Comparison of ENCODE assay signal across 9 cellular contexts in the genomic region with DNA sequence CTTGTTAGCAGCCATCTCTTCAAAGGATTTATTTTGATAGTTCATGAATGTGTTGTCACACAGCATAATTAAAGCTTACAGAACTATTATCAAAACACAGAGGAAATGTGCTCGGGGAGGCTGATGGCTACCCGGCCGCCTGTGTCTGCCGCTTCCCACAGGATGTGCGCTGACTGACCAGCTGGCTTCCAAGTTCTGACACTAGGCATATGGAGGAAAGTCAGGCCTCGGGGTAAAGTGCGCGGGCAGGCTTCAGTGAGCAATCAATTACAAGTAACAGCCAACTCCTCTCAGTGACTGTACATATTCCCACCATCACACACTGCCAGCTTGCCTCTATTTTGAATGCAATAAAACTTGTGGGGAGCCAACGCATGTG.
A peak's percentile ranks its signal among the peaks of the same experiment; 100 is the strongest.
DNase-seq lines count a peak whose midpoint lies in the region; ATAC-seq and TF ChIP-seq lines count a peak whose summit lies in the region.
"Had no signal": no experiment of that assay in that cellular context is flagged by ENCODE, and none has a peak within 500 bp of the region (broad histone marks: within the 10 kb centered on the region; RNA-seq: fewer than 3 reads in every experiment).

No MANE protein-coding gene starts in this region.

- H3K27ac ChIP-seq in SK-N-SH (ENCODE audit: low read depth in 2 of 2, low read length in 1 of 2) (peak overlapping the region in 1 of 2 experiments; percentile 99; a peak in 3 of 4 replicates), gastrocnemius medialis (peak overlapping the region; percentile 10 to 69 (median 40))

- H3K27me3 ChIP-seq in SK-N-SH (ENCODE audit: insufficient read depth) (no peaks in the 10 kb centered on the region), gastrocnemius medialis (no peaks in the 10 kb centered on the region)

- no peaks in the 10 kb centered on the region for H3K36me3 ChIP-seq in SK-N-SH (replicated peaks in 1 of 2; ENCODE audit: control insufficient read depth in 1 of 2, insufficient read depth in 2 of 2, low read length in 1 of 2)
- no peaks in the 10 kb centered on the region for H3K36me3 ChIP-seq in gastrocnemius medialis

- peak overlapping the region; percentile 99 for H3K27ac Mint-ChIP-seq in glutamatergic neuron (ENCODE audit: unreplicated experiment)

- H3K27me3 Mint-ChIP-seq in glutamatergic neuron (ENCODE audit: unreplicated experiment): peaks cover 12% of the 10 kb centered on the region

- H3K4me3 Mint-ChIP-seq in glutamatergic neuron (ENCODE audit: unreplicated experiment): peak overlapping the region; percentile 84

- in situ Hi-C loops in gastrocnemius medialis (cut with MboI; ENCODE audit: low sequenced_read_pairs in 4 of 4): no loop called here

- intact Hi-C loops in gastrocnemius medialis (cut with DNase I; ENCODE audit: low total_unique reads): no loop called here
- intact Hi-C loops in lower leg skin (cut with DNase I; ENCODE audit: low total_unique reads): no loop called here

- ATAC-seq in gastrocnemius medialis: peak; percentile 48
- ATAC-seq in GM21390 (IDR thresholded peaks at IDR 0.05; ENCODE audit: unreplicated experiment): no peak

- TF ChIP-seq EP300 in SK-N-SH (IDR thresholded peaks at IDR 0.05; ENCODE audit: borderline replicate concordance in 1 of 2, low read depth in 1 of 2, low read length in 1 of 2): peak in 1 of 2 experiments; percentile 90; a peak in 2 of 4 replicates

- H3K9me3 ChIP-seq in SK-N-SH (no peaks in the 10 kb centered on the region), gastrocnemius medialis (no peaks in the 10 kb centered on the region)

- TF ChIP-seq CTCF in SK-N-SH (IDR thresholded peaks at IDR 0.05) (no peak), glutamatergic neuron (IDR thresholded peaks at IDR 0.05; ENCODE audit: partially characterized antibody, unreplicated experiment) (no peak), gastrocnemius medialis (IDR thresholded peaks at IDR 0.05 in 4 of 5, conservative IDR thresholded peaks at IDR 0.05 in 1 of 5) (no peak), lower leg skin (IDR thresholded peaks at IDR 0.05) (no peak)

- H2AFZ ChIP-seq in SK-N-SH (ENCODE audit: low read depth): peak overlapping the region; percentile 56

- no peaks in the 10 kb centered on the region for H4K20me1 ChIP-seq in SK-N-SH (ENCODE audit: insufficient read depth)

- H3F3A ChIP-seq in SK-N-SH (replicated peaks; ENCODE audit: insufficient read depth): peaks cover 14% of the 10 kb centered on the region

- POLR2A ChIA-PET in SK-N-SH (lab: Yijun Ruan, JAX): interaction anchor here (0.9 to 2.2 kb wide), 4 partner anchors 11 to 78 kb away, joined by 4 to 6 read pairs (median 6); partner anchors contain the start of gene EBF1

- no peaks in the 10 kb centered on the region for H3K9me2 ChIP-seq in SK-N-SH

- H3K4me1 ChIP-seq in SK-N-SH (ENCODE audit: control insufficient read depth in 1 of 2, insufficient read depth in 2 of 2, low read depth in 1 of 2, low read length in 1 of 2): peaks cover 10 to 32% of the 10 kb centered on the region in 2 experiments; a peak in 3 of 4 replicates
- peaks cover 22 to 24% of the 10 kb centered on the region in 2 donors for H3K4me1 ChIP-seq in gastrocnemius medialis

- TF ChIP-seq RAD21 in SK-N-SH (IDR thresholded peaks at IDR 0.05; ENCODE audit: low read length): peak; percentile 31

- WGBS in SK-N-SH (ENCODE audit: low lambda C conversion rate): 39% methylated on average over 9 of the region's 9 CpGs
- WGBS in lower leg skin, 2 donors: 17 to 23% methylated on average over 9 of the region's 9 CpGs

- peaks cover 21% of the 10 kb centered on the region for H3K9me3 Mint-ChIP-seq in glutamatergic neuron (ENCODE audit: unreplicated experiment)

- no peak for TF ChIP-seq POLR2A in gastrocnemius medialis (IDR thresholded peaks at IDR 0.05)
- TF ChIP-seq POLR2A in lower leg skin (IDR thresholded peaks at IDR 0.05): no peak

- H3K9ac ChIP-seq in SK-N-SH: no peak overlapping the region

- H3K79me2 ChIP-seq in SK-N-SH (ENCODE audit: insufficient read depth): no peaks in the 10 kb centered on the region

- DNase-seq in EL (peak; percentile 88), SK-N-SH (peak; percentile 70), glutamatergic neuron (peak; percentile 85), gastrocnemius medialis (no peak), NCI-H1105 treated with DMSO at 0.1 percent for 48 hours (lab: John Stamatoyannopoulos, UW) (no peak), lower leg skin (ENCODE audit: low spot score in 2 of 2) (no peak)
- DNase-seq in activated effector memory CD4-positive, alpha-beta T cell treated with anti-CD3 and anti-CD28 coated beads, Interleukin-2, amount 50 U/mL, for 16 hours: no peak
- DNase-seq: midbrain had no signal

- peaks cover 83% of the 10 kb centered on the region for H3K4me1 Mint-ChIP-seq in glutamatergic neuron (ENCODE audit: low read depth, unreplicated experiment)

- H3K4me3 ChIP-seq in SK-N-SH (ENCODE audit: low read depth in 2 of 2, low read length in 1 of 2): no peak overlapping the region; a peak in 1 of 4 replicates
- peak overlapping the region in 1 of 4 donors; percentile 20 for H3K4me3 ChIP-seq in gastrocnemius medialis
- H3K4me3 ChIP-seq in lower leg skin (ENCODE audit: low read depth, poor library complexity, severe bottlenecking): no peak overlapping the region

- CTCF ChIA-PET in SK-N-SH (lab: Yijun Ruan, JAX): interaction anchor here (0.7 to 1.7 kb wide), 7 partner anchors 27 to 845 kb away, joined by 3 to 5 read pairs (median 4); no protein-coding TSS in a partner anchor

- peak overlapping the region; percentile 51; the same call in 1 of the 2 replicates for H3K4me2 ChIP-seq in SK-N-SH

- H3K36me3 Mint-ChIP-seq in glutamatergic neuron (ENCODE audit: unreplicated experiment): no peaks in the 10 kb centered on the region

TF ChIP-seq in SK-N-SH, 30 proteins besides CTCF, POLR2A, EP300 and RAD21 (continues in another document):
- peak; percentile 55 for TF ChIP-seq CHD2 (IDR thresholded peaks at IDR 0.05; ENCODE audit: low read length, partially characterized antibody)
- no peak for TF ChIP-seq TAF1 (IDR thresholded peaks at IDR 0.05; ENCODE audit: borderline replicate concordance, low read depth, low read length)
- peak; percentile 83 for TF ChIP-seq RCOR1 (IDR thresholded peaks at IDR 0.05; ENCODE audit: low read length)
- no peak for TF ChIP-seq MEF2A (IDR thresholded peaks at IDR 0.05; ENCODE audit: borderline replicate concordance, low read depth)
- TF ChIP-seq, protein P1, sequence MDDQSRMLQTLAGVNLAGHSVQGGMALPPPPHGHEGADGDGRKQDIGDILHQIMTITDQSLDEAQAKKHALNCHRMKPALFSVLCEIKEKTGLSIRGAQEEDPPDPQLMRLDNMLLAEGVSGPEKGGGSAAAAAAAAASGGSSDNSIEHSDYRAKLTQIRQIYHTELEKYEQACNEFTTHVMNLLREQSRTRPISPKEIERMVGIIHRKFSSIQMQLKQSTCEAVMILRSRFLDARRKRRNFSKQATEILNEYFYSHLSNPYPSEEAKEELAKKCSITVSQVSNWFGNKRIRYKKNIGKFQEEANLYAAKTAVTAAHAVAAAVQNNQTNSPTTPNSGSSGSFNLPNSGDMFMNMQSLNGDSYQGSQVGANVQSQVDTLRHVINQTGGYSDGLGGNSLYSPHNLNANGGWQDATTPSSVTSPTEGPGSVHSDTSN (IDR thresholded peaks at IDR 0.05): peak; percentile 26; the same call in 1 of the 2 replicates
- TF ChIP-seq USF1 (IDR thresholded peaks at IDR 0.05; ENCODE audit: borderline replicate concordance, low read depth): no peak
- no peak for TF ChIP-seq GABPA (IDR thresholded peaks at IDR 0.05; ENCODE audit: low read depth)
- TF ChIP-seq ELF1 (IDR thresholded peaks at IDR 0.05): no peak
- TF ChIP-seq GATA2 (CRISPR knock-in tag; IDR thresholded peaks at IDR 0.05): peak; percentile 52; the same call in 1 of the 2 replicates
- TF ChIP-seq, protein P2, sequence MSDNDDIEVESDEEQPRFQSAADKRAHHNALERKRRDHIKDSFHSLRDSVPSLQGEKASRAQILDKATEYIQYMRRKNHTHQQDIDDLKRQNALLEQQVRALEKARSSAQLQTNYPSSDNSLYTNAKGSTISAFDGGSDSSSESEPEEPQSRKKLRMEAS (IDR thresholded peaks at IDR 0.05; ENCODE audit: low read depth): peak; percentile 48; the same call in 1 of the 2 replicates
- peak; percentile 53 for TF ChIP-seq TCF12 (IDR thresholded peaks at IDR 0.05)
- TF ChIP-seq, protein P3, sequence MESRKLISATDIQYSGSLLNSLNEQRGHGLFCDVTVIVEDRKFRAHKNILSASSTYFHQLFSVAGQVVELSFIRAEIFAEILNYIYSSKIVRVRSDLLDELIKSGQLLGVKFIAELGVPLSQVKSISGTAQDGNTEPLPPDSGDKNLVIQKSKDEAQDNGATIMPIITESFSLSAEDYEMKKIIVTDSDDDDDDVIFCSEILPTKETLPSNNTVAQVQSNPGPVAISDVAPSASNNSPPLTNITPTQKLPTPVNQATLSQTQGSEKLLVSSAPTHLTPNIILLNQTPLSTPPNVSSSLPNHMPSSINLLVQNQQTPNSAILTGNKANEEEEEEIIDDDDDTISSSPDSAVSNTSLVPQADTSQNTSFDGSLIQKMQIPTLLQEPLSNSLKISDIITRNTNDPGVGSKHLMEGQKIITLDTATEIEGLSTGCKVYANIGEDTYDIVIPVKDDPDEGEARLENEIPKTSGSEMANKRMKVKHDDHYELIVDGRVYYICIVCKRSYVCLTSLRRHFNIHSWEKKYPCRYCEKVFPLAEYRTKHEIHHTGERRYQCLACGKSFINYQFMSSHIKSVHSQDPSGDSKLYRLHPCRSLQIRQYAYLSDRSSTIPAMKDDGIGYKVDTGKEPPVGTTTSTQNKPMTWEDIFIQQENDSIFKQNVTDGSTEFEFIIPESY (IDR thresholded peaks at IDR 0.05; ENCODE audit: borderline replicate concordance, low read depth): no peak
- TF ChIP-seq NRF1 (IDR thresholded peaks at IDR 0.05; ENCODE audit: low read depth, low read length): no peak
- TF ChIP-seq, protein P4, sequence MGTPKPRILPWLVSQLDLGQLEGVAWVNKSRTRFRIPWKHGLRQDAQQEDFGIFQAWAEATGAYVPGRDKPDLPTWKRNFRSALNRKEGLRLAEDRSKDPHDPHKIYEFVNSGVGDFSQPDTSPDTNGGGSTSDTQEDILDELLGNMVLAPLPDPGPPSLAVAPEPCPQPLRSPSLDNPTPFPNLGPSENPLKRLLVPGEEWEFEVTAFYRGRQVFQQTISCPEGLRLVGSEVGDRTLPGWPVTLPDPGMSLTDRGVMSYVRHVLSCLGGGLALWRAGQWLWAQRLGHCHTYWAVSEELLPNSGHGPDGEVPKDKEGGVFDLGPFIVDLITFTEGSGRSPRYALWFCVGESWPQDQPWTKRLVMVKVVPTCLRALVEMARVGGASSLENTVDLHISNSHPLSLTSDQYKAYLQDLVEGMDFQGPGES (IDR thresholded peaks at IDR 0.05; ENCODE audit: low read depth, low read length): no peak
- TF ChIP-seq FOSL2 (IDR thresholded peaks at IDR 0.05; ENCODE audit: borderline replicate concordance, low read depth): no peak

Comparison
In these comparisons a context has a peak if more than half of its experiments do, and no peak if none do; other contexts are left out.
1. DNase-seq: peak in EL (single experiment), SK-N-SH (single experiment) and glutamatergic neuron (single experiment); none in gastrocnemius medialis (0 of 2), NCI-H1105 treated with DMSO at 0.1 percent for 48 hours (single experiment), lower leg skin (0 of 2) and activated effector memory CD4-positive, alpha-beta T cell treated with anti-CD3 and anti-CD28 coated beads, Interleukin-2, amount 50 U/mL, for 16 hours (single experiment).